ENCODE assay signal across 1 cellular context in genomic region chr20:36116813-36117441, GRCh38.
TF ChIP-seq lines count a peak whose summit lies in the region.

No MANE protein-coding gene starts in this region.

TF ChIP-seq in HCT116, 20 proteins besides CTCF, POLR2A, EP300 and RAD21 (continued from another document):
- TF ChIP-seq ZBTB33 (IDR thresholded peaks at IDR 0.05; ENCODE audit: extremely low read depth, insufficient replicate concordance, low read length): no peak
- no peak for TF ChIP-seq SIN3A (IDR thresholded peaks at IDR 0.05; ENCODE audit: low read depth)
- no peak for TF ChIP-seq JUND (IDR thresholded peaks at IDR 0.05)
- no peak for TF ChIP-seq YY1 (IDR thresholded peaks at IDR 0.05; ENCODE audit: extremely low read depth, insufficient replicate concordance, low read depth, low read length)
- TF ChIP-seq ZNF274 (IDR thresholded peaks at IDR 0.05; ENCODE audit: low read depth, low read length): no peak
- TF ChIP-seq REST (IDR thresholded peaks at IDR 0.05; ENCODE audit: low read depth): no peak
- no peak for TF ChIP-seq TCF7L2 (IDR thresholded peaks at IDR 0.05; ENCODE audit: borderline replicate concordance, extremely low read depth, insufficient read depth, insufficient read length)
